In genomic region chr11:71448257-71449161, GRCh38 we compare ENCODE assay signal across 1 cellular context.
TF ChIP-seq lines count a peak whose summit lies in the region.

Gene DHCR7, minus strand, starts transcription at chr11:71448393. Its CDS starts 3,441 bp downstream, at chr11:71444952.

TF ChIP-seq in K562, 482 proteins besides CTCF, POLR2A, EP300 and RAD21 (continued from another document and continues in another):
- TF ChIP-seq ZFP91 (CRISPR knock-in tag; IDR thresholded peaks at IDR 0.05) = no peak
- no peak for TF ChIP-seq RFX5 (IDR thresholded peaks at IDR 0.05; ENCODE audit: low read depth, low read length)
- no peak; the same call in 1 of the 2 replicates for TF ChIP-seq HMGXB4 (CRISPR knock-in tag; IDR thresholded peaks at IDR 0.05)
- peak; percentile 71; the same call in 1 of the 2 replicates for TF ChIP-seq CEBPZ (IDR thresholded peaks at IDR 0.05; ENCODE audit: borderline replicate concordance, low read depth, low read length)
- peak; percentile 90 for TF ChIP-seq EP400 (IDR thresholded peaks at IDR 0.05)
- TF ChIP-seq MAFK (IDR thresholded peaks at IDR 0.05; ENCODE audit: low read length) = no peak
- TF ChIP-seq ZBTB43 (CRISPR knock-in tag; IDR thresholded peaks at IDR 0.05) = 0 out of 2 replicates have a peak, but pooled peaks have one; percentile 8
- no peak for TF ChIP-seq U2AF2 (optimal IDR thresholded peaks at IDR 0.05; ENCODE audit: low read depth, low read length)
- TF ChIP-seq NFE2L1 (tag; IDR thresholded peaks at IDR 0.05; ENCODE audit: borderline replicate concordance, low read depth) = no peak
- TF ChIP-seq NFXL1 (CRISPR knock-in tag; IDR thresholded peaks at IDR 0.05) = no peak
- TF ChIP-seq E2F6 (IDR thresholded peaks at IDR 0.05; ENCODE audit: borderline replicate concordance in 1 of 2, extremely low read depth in 1 of 2, insufficient read depth in 1 of 2, insufficient read length in 1 of 2, low read depth in 1 of 2, low read length in 1 of 2, poor library complexity in 1 of 2, severe bottlenecking in 1 of 2) = peak in 1 of 2 experiments; percentile 55
- TF ChIP-seq BDP1 (IDR thresholded peaks at IDR 0.05; ENCODE audit: insufficient read depth, insufficient read length) = no peak
- 0 out of 2 replicates have a peak, but pooled peaks have one; percentile 21 for TF ChIP-seq MYNN (IDR thresholded peaks at IDR 0.05)
- no peak for TF ChIP-seq MYNN (CRISPR knock-in tag; IDR thresholded peaks at IDR 0.05)
- TF ChIP-seq PRMT5 (CRISPR knock-in tag; IDR thresholded peaks at IDR 0.05) = no peak
- no peak for TF ChIP-seq GABPB2 (CRISPR knock-in tag; conservative IDR thresholded peaks at IDR 0.05)
- no peak for TF ChIP-seq ELK3 (CRISPR knock-in tag; IDR thresholded peaks at IDR 0.05)
- TF ChIP-seq ZNF175 (CRISPR knock-in tag; IDR thresholded peaks at IDR 0.05; ENCODE audit: low read depth) = no peak
- TF ChIP-seq NFYB (IDR thresholded peaks at IDR 0.05; ENCODE audit: extremely low read depth, insufficient read length) = peak; percentile 80
- TF ChIP-seq ZNF184 (CRISPR knock-in tag; IDR thresholded peaks at IDR 0.05) = no peak
- peak; percentile 96 for TF ChIP-seq NEUROD1 (IDR thresholded peaks at IDR 0.05; ENCODE audit: borderline replicate concordance, low read depth, low read length, partially characterized antibody)
- no peak for TF ChIP-seq HCFC1 (IDR thresholded peaks at IDR 0.05; ENCODE audit: low read depth, low read length)
- TF ChIP-seq ZNF511 (CRISPR knock-in tag; IDR thresholded peaks at IDR 0.05) = no peak
- no peak for TF ChIP-seq TAL1 (IDR thresholded peaks at IDR 0.05)
- no peak for TF ChIP-seq TEAD1 (CRISPR knock-in tag; IDR thresholded peaks at IDR 0.05)
- no peak for TF ChIP-seq LARP7 (IDR thresholded peaks at IDR 0.05)
- TF ChIP-seq CHD1 (IDR thresholded peaks at IDR 0.05; ENCODE audit: low read length) = no peak
- TF ChIP-seq BACH1 (tag; IDR thresholded peaks at IDR 0.05) = no peak
- peak; percentile 15; the same call in 1 of the 2 replicates for TF ChIP-seq REST (CRISPR knock-in tag; IDR thresholded peaks at IDR 0.05; ENCODE audit: low read depth)
- no peak for TF ChIP-seq CHAMP1 (IDR thresholded peaks at IDR 0.05)
- peak; percentile 97 for TF ChIP-seq DACH1 (IDR thresholded peaks at IDR 0.05; ENCODE audit: partially characterized antibody)
- no peak for TF ChIP-seq ZNF274 (IDR thresholded peaks at IDR 0.05; ENCODE audit: borderline replicate concordance, low read depth, low read length)
- no peak for TF ChIP-seq ZBTB34 (CRISPR knock-in tag; IDR thresholded peaks at IDR 0.05)
- TF ChIP-seq TAF9B (IDR thresholded peaks at IDR 0.05; ENCODE audit: partially characterized antibody) = peak; percentile 24
